Comparison of ENCODE assay signal across 1 cellular context in genomic region chr19:54256250-54257115, GRCh38.
TF ChIP-seq lines count a peak whose summit lies in the region.

No MANE protein-coding gene starts in this region.

TF ChIP-seq in H1, 55 proteins besides CTCF, POLR2A, EP300 and RAD21:
- TF ChIP-seq KDM1A (IDR thresholded peaks at IDR 0.05; ENCODE audit: borderline replicate concordance, low read length) (no peak), EGR1 (IDR thresholded peaks at IDR 0.05; ENCODE audit: borderline replicate concordance, low read depth, low read length) (no peak), MAX (IDR thresholded peaks at IDR 0.05) (no peak), CHD2 (IDR thresholded peaks at IDR 0.05; ENCODE audit: low read length) (no peak), SIX5 (IDR thresholded peaks at IDR 0.05; ENCODE audit: low read depth, low read length) (no peak), RXRA (IDR thresholded peaks at IDR 0.05; ENCODE audit: insufficient read depth, low read depth, low read length) (no peak), CTBP2 (IDR thresholded peaks at IDR 0.05; ENCODE audit: borderline replicate concordance, insufficient read depth, insufficient read length, low read length) (no peak), CBX5 (IDR thresholded peaks at IDR 0.05; ENCODE audit: low read depth, low read length) (no peak), CHD1 (IDR thresholded peaks at IDR 0.05; ENCODE audit: low read depth, low read length) (no peak), JUN (IDR thresholded peaks at IDR 0.05; ENCODE audit: low read depth, low read length) (no peak), CEBPB (IDR thresholded peaks at IDR 0.05; ENCODE audit: low read depth, low read length) (no peak), YY1 (IDR thresholded peaks at IDR 0.05; ENCODE audit: low read depth, low read length) (no peak), USF2 (IDR thresholded peaks at IDR 0.05; ENCODE audit: low read length) (no peak), TEAD4 (IDR thresholded peaks at IDR 0.05; ENCODE audit: low read depth, low read length) (no peak), GTF2F1 (IDR thresholded peaks at IDR 0.05; ENCODE audit: borderline replicate concordance, low read depth, low read length) (no peak), SAP30 (IDR thresholded peaks at IDR 0.05; ENCODE audit: insufficient read depth, insufficient replicate concordance, low read length) (no peak), RBBP5 (IDR thresholded peaks at IDR 0.05; ENCODE audit: borderline replicate concordance, low read depth, low read length) (no peak)
TF ChIP-seq in H1: peak in this region for 0.
